Comparison of ENCODE assay signal across 18 cellular contexts in genomic region chr2:439077-439476, GRCh38.
DNase-seq lines count a peak whose midpoint lies in the region; ATAC-seq and TF ChIP-seq lines count a peak whose summit lies in the region.
"Had no signal": no experiment of that assay in that cellular context is flagged by ENCODE, and none has a peak within 500 bp of the region (broad histone marks: within the 10 kb centered on the region; RNA-seq: fewer than 3 reads in every experiment).

No MANE protein-coding gene starts in this region.

- peaks cover 26% of the 10 kb centered on the region for H3K4me1 Mint-ChIP-seq in central memory CD8-positive, alpha-beta T cell

- H3K4me3 ChIP-seq in trophoblast cell (ENCODE audit: low read depth, low read length): no peak overlapping the region
- H3K4me3 ChIP-seq: hepatocyte, right atrium auricular region had no signal

- H2AFZ ChIP-seq in trophoblast cell (ENCODE audit: insufficient read depth, low read length, poor library complexity): no peak overlapping the region
- H2AFZ ChIP-seq: hepatocyte had no signal

- no peak overlapping the region for H2BK120ac ChIP-seq in trophoblast cell (ENCODE audit: insufficient read depth, low read length, poor library complexity)

- H3K79me1 ChIP-seq in trophoblast cell (ENCODE audit: low read length): no peaks in the 10 kb centered on the region

- WGBS in trophoblast cell (ENCODE audit: extremely low coverage, insufficient coverage, insufficient read length): no CpG with 5 or more reads among the region's 17 CpGs

- H3K27ac Mint-ChIP-seq in central memory CD8-positive, alpha-beta T cell (ENCODE audit: low read depth): peak overlapping the region; percentile 89

- H3K27me3 ChIP-seq in trophoblast cell (ENCODE audit: insufficient read depth, low read length): no peaks in the 10 kb centered on the region
- H3K27me3 ChIP-seq: hepatocyte, right atrium auricular region had no signal

- H3K9me3 Mint-ChIP-seq in central memory CD8-positive, alpha-beta T cell: no peaks in the 10 kb centered on the region

- H4K8ac ChIP-seq in trophoblast cell (ENCODE audit: low read depth, low read length): no peak overlapping the region

- H4K91ac ChIP-seq in trophoblast cell (ENCODE audit: low read depth, low read length): no peak overlapping the region

- H3K9me3 ChIP-seq in trophoblast cell (ENCODE audit: insufficient read depth, low read depth, low read length): peaks cover 10% of the 10 kb centered on the region
- H3K9me3 ChIP-seq: right atrium auricular region had no signal

- no peak for ATAC-seq in central memory CD8-positive, alpha-beta T cell (replicated peaks; ENCODE audit: extremely low read depth, poor library complexity, severe bottlenecking)
- no peak for ATAC-seq in left colon

- H3K9ac ChIP-seq in trophoblast cell (ENCODE audit: low read length): no peak overlapping the region
- H3K9ac ChIP-seq: KMS-11 had no signal

- H3K27ac ChIP-seq in C4-2B: peak overlapping the region; percentile 17; the same call in 1 of the 2 replicates
- no peak overlapping the region for H3K27ac ChIP-seq in trophoblast cell (ENCODE audit: low read depth, low read length)
- H3K27ac ChIP-seq: hepatocyte, KMS-11, right atrium auricular region had no signal

- H2BK5ac ChIP-seq in trophoblast cell (ENCODE audit: low read depth, low read length, poor library complexity): no peak overlapping the region

- H3K4me2 ChIP-seq in trophoblast cell (ENCODE audit: low read length): no peak overlapping the region
- H3K4me2 ChIP-seq: hepatocyte, KMS-11 had no signal

- H3K4ac ChIP-seq in trophoblast cell (ENCODE audit: low read depth, low read length): no peak overlapping the region

- H3K27me3 Mint-ChIP-seq in central memory CD8-positive, alpha-beta T cell: peaks cover 9% of the 10 kb centered on the region

- no peaks in the 10 kb centered on the region for H3K4me1 ChIP-seq in trophoblast cell (ENCODE audit: control insufficient read depth in 1 of 2, insufficient read depth in 2 of 2, low read length in 2 of 2)
- H3K4me1 ChIP-seq: right atrium auricular region had no signal

- no peak overlapping the region for H3K18ac ChIP-seq in trophoblast cell (ENCODE audit: low read length)

- H3K36me3 ChIP-seq in trophoblast cell (ENCODE audit: control insufficient read depth in 1 of 2, insufficient read depth in 2 of 2, low read length in 2 of 2): no peaks in the 10 kb centered on the region
- H3K36me3 ChIP-seq: right atrium auricular region had no signal

- peaks cover 2% of the 10 kb centered on the region for H3K36me3 Mint-ChIP-seq in central memory CD8-positive, alpha-beta T cell (ENCODE audit: insufficient read depth)

- H3K14ac ChIP-seq in trophoblast cell (ENCODE audit: low read length): no peak overlapping the region

- TF ChIP-seq CTCF in C4-2B (conservative IDR thresholded peaks at IDR 0.05): no peak

- H3K4me3 Mint-ChIP-seq in central memory CD8-positive, alpha-beta T cell: no peak overlapping the region

- H3K23ac ChIP-seq in trophoblast cell (ENCODE audit: low read length): no peak overlapping the region

- peak; percentile 34 for DNase-seq in M059J (ENCODE audit: low read depth)
- DNase-seq in central memory CD8-positive, alpha-beta T cell (ENCODE audit: low spot score in 2 of 2): no peak
- DNase-seq in trophoblast cell: peak; percentile 30 to 64
- no peak for DNase-seq in NCI-H1092 treated with DMSO at 0.1 percent for 48 hours (lab: John Stamatoyannopoulos, UW)
- no peak for DNase-seq in left colon
- no peak for DNase-seq in T-helper 9 cell
- DNase-seq in NCI-H2196 treated with DMSO at 0.1 percent for 48 hours (lab: John Stamatoyannopoulos, UW; ENCODE audit: unreplicated experiment): no peak
- DNase-seq: activated CD8-positive, alpha-beta memory T cell treated with anti-CD3 and anti-CD28 coated beads, Interleukin-2, amount 50 U/mL, for 4 hours; activated naive CD4-positive, alpha-beta T cell; HCEC 1CT; NCI-H1092; occipital lobe; SHP77; T1000 had no signal

- no peaks in the 10 kb centered on the region for H3K79me2 ChIP-seq in trophoblast cell (ENCODE audit: control insufficient read depth, insufficient read depth, low read length, poor library complexity)
- H3K79me2 ChIP-seq: hepatocyte had no signal

- intact Hi-C loops in left colon (cut with DNase I, micrococcal nuclease): no loop called here

- no peak overlapping the region for H2AK5ac ChIP-seq in trophoblast cell (ENCODE audit: low read length)

- H2BK12ac ChIP-seq in trophoblast cell (ENCODE audit: low read length): no peak overlapping the region

- no peak overlapping the region for H4K12ac ChIP-seq in trophoblast cell (ENCODE audit: low read depth, low read length)

Comparison
In these comparisons a context has a peak if more than half of its experiments do, and no peak if none do; other contexts are left out.
1. DNase-seq: peak in M059J (single experiment) and trophoblast cell (2 of 2); none in central memory CD8-positive, alpha-beta T cell (0 of 2), NCI-H1092 treated with DMSO at 0.1 percent for 48 hours (single experiment), left colon (0 of 2), T-helper 9 cell (single experiment) and NCI-H2196 treated with DMSO at 0.1 percent for 48 hours (single experiment).